Comparison of ENCODE assay signal across 8 cellular contexts in genomic region chr21:38219049-38219628, GRCh38. TPM values are rescaled to one million over a fixed set of nuclear protein-coding genes. Genes with fewer than 3 reads are reported as not detected.
DNase-seq lines count a peak whose midpoint lies in the region; ATAC-seq and TF ChIP-seq lines count a peak whose summit lies in the region.

No MANE protein-coding gene starts in this region.

- peaks cover 17% of the 10 kb centered on the region for H3K36me3 Mint-ChIP-seq in neural crest cell (ENCODE audit: low read depth)

- H4K20me1 ChIP-seq in PC-3 (ENCODE audit: low read length): no peaks in the 10 kb centered on the region

- H3K4me1 ChIP-seq in PC-3 (ENCODE audit: insufficient read depth, low read length): no peaks in the 10 kb centered on the region
- peaks cover 0 to 9% of the 10 kb centered on the region in 2 donors for H3K4me1 ChIP-seq in thyroid gland

- no peaks in the 10 kb centered on the region for H3K27me3 Mint-ChIP-seq in neural crest cell (ENCODE audit: low read depth)

- H3K36me3 ChIP-seq in GM06990 (ENCODE audit: control insufficient read depth, insufficient read depth, low read length) (no peaks in the 10 kb centered on the region), PC-3 (ENCODE audit: low read depth, low read length) (no peaks in the 10 kb centered on the region; the same call in 1 of the 2 replicates), thyroid gland (no peaks in the 10 kb centered on the region)

- H3F3A ChIP-seq in PC-3 (ENCODE audit: low read length, unreplicated experiment): no peaks in the 10 kb centered on the region

- H3K9ac ChIP-seq in PC-3 (ENCODE audit: low read length): no peak overlapping the region

- CTCF ChIA-PET in PC-3 (lab: Charles Lee): interaction anchor here (0.5 to 1.6 kb wide), 12 partner anchors 16 to 554 kb away, joined by 3 to 12 read pairs (median 4); no protein-coding TSS in a partner anchor

- ATAC-seq in PC-3 (peak; percentile 76), HG03521 (IDR thresholded peaks at IDR 0.05; ENCODE audit: unreplicated experiment) (no peak)

- peaks cover 23% of the 10 kb centered on the region for H3K9me3 Mint-ChIP-seq in neural crest cell

- DNase-seq in GM06990 (ENCODE audit: extremely low read depth, insufficient read length) (no peak), KBM-7 (peak; percentile 88), PC-3 (peak; percentile 90), fibroblast of the aortic adventitia (ENCODE audit: low read depth) (peak; percentile 86), neural crest cell (ENCODE audit: low read depth, low spot score) (peak; percentile 75), thyroid gland (peak; percentile 72 to 80)
- DNase-seq in activated T-cell treated with anti-CD3 and anti-CD28 coated beads, Interleukin-2, amount 50 U/mL, for 48 hours: peak; percentile 55 to 68

- no TSS peak for BruUV-seq in PC-3 (replicated peaks; lab: Mats Ljungman, UMichigan)

- H3K4me3 ChIP-seq in GM06990 (replicated peaks; ENCODE audit: low read depth, low read length) (no peak overlapping the region), PC-3 (ENCODE audit: low read length) (no peak overlapping the region), fibroblast of the aortic adventitia (ENCODE audit: low read depth, low read length) (no peak overlapping the region), thyroid gland (replicated peaks in 1 of 3) (no peak overlapping the region)

- H3K79me2 ChIP-seq in PC-3 (ENCODE audit: low read length): no peaks in the 10 kb centered on the region

- TF ChIP-seq CTCF in GM06990 (IDR thresholded peaks at IDR 0.05; ENCODE audit: insufficient read depth, low read length, poor library complexity, severe bottlenecking) (peak; percentile 82), PC-3 (conservative IDR thresholded peaks at IDR 0.05; ENCODE audit: low read depth, low read length) (peak; percentile 96), fibroblast of the aortic adventitia (IDR thresholded peaks at IDR 0.05; ENCODE audit: insufficient read depth, low read length) (peak; percentile 98), neural crest cell (conservative IDR thresholded peaks at IDR 0.05) (peak; percentile 92), thyroid gland (IDR thresholded peaks at IDR 0.05) (peak; percentile 89 to 99 (median 97))

- POLR2A ChIA-PET in PC-3 (lab: Charles Lee; ENCODE audit: unreplicated experiment): no interaction called here

- H3K4me1 Mint-ChIP-seq in neural crest cell: peaks cover 5% of the 10 kb centered on the region

- WGBS in thyroid gland, 2 donors: 5 to 12% methylated on average over 7 of the region's 7 CpGs

- H3K4me2 ChIP-seq in PC-3 (ENCODE audit: low read length): no peak overlapping the region

- H3K27ac Mint-ChIP-seq in neural crest cell (ENCODE audit: unreplicated experiment): no peak overlapping the region

- in situ Hi-C loops in KBM-7 (cut with MboI; ENCODE audit: low pct_unique_long_range_greater_than_20kb, low sequenced_read_pairs): loop anchor here (25.0 kb wide), 1 partner anchor 918 kb away; no protein-coding TSS in a partner anchor

- no peak for TF ChIP-seq POLR2A in thyroid gland (IDR thresholded peaks at IDR 0.05)

- H3K4me3 Mint-ChIP-seq in neural crest cell: no peak overlapping the region

- intact Hi-C loops in PC-3 (cut with micrococcal nuclease): loop anchor here (1.0 kb wide), 2 partner anchors 133 to 137 kb away; no protein-coding TSS in a partner anchor
- intact Hi-C loops in thyroid gland (cut with DNase I): loop anchor here (5.0 kb wide), 1 partner anchor 62 kb away; no protein-coding TSS in a partner anchor

- H3K9me3 ChIP-seq in PC-3 (ENCODE audit: low read length): peaks cover 20% of the 10 kb centered on the region; the same call in 1 of the 2 replicates
- H3K9me3 ChIP-seq in thyroid gland: no peaks in the 10 kb centered on the region

- H3K27ac ChIP-seq in PC-3 (ENCODE audit: low read length): peak overlapping the region; percentile 34
- H3K27ac ChIP-seq in thyroid gland: peak overlapping the region; percentile 7 to 57 (median 47)

- H2AFZ ChIP-seq in PC-3 (ENCODE audit: low read length): no peak overlapping the region

- H3K9me2 ChIP-seq in PC-3 (replicated peaks; ENCODE audit: low read length): no peaks in the 10 kb centered on the region

- H3K27me3 ChIP-seq in GM06990 (replicated peaks; ENCODE audit: control insufficient read depth, insufficient read depth, low read length) (no peaks in the 10 kb centered on the region), PC-3 (ENCODE audit: low read length) (no peaks in the 10 kb centered on the region), thyroid gland (no peaks in the 10 kb centered on the region)

RNA-seq across cellular contexts. Expression of gene KCNJ15, which starts 37.7 kb away (rescaled TPM):
- total RNA-seq in PC-3 (2014; rRNA removed): 0.26 TPM in 1 of 2 replicates, not detected in the other
- 0.36 TPM in 1 of 2 replicates, not detected in the other for total RNA-seq in fibroblast of the aortic adventitia (ENCODE audit: low replicate concordance)
- total RNA-seq in neural crest cell: 0.23 and 0.40 TPM in 2 replicates
- 10 to 100 TPM; 29.2 to 71.2 (median 59.5) TPM for total RNA-seq in thyroid gland

Comparison
In these comparisons a context has a peak if more than half of its experiments do, and no peak if none do; other contexts are left out.
1. RNA of gene KCNJ15, which starts 37.7 kb away (total RNA-seq): 29.2 to 71.2 TPM in thyroid gland; 0.23 to 0.40 TPM in neural crest cell, 0.36 TPM in fibroblast of the aortic adventitia and 0.26 TPM in PC-3; every median in the first group is over 10 times any median in the second.
2. Peak in every context shown above with its lines, with median percentiles within 50 percentile points of each other: CTCF ChIP-seq.